Comparison of ENCODE assay signal across 1 cellular context in the genomic region with DNA sequence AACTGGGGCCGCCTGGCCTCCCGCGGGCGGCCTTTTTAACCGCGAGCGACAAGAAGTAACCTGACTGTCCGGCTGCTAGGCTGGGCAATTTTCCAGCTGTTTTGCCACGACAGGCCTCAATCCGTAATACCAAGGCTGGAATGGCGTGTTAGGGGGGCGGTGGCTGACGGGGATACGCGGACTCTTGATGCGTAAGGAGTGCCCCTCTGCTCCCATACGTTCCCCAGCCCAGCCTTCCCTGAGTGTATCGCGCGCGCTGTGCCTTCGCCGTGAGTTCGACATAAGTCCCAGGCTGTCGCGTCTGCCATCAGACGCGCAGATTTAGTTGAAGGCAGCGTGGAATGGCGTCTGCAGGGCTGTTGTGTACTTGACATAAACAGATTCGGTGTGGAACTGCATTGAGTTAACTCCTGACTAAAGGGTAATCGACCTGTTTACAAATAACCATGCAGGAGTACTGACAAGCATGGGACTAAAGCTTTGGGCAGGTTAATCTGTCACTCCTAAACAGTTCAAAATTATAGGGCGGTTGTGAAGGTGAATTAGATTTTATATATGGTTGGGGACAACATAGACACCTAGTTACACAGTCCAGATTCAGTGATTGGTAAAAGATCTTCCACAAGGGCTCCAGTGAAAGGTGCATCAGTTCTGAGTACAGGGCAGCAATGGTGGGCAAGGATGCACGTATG.
TF ChIP-seq lines count a peak whose summit lies in the region.

No MANE protein-coding gene starts in this region.

TF ChIP-seq in HepG2, 621 proteins besides CTCF, POLR2A, EP300 and RAD21 (continued from another document and continues in another):
- TF ChIP-seq, protein P1, sequence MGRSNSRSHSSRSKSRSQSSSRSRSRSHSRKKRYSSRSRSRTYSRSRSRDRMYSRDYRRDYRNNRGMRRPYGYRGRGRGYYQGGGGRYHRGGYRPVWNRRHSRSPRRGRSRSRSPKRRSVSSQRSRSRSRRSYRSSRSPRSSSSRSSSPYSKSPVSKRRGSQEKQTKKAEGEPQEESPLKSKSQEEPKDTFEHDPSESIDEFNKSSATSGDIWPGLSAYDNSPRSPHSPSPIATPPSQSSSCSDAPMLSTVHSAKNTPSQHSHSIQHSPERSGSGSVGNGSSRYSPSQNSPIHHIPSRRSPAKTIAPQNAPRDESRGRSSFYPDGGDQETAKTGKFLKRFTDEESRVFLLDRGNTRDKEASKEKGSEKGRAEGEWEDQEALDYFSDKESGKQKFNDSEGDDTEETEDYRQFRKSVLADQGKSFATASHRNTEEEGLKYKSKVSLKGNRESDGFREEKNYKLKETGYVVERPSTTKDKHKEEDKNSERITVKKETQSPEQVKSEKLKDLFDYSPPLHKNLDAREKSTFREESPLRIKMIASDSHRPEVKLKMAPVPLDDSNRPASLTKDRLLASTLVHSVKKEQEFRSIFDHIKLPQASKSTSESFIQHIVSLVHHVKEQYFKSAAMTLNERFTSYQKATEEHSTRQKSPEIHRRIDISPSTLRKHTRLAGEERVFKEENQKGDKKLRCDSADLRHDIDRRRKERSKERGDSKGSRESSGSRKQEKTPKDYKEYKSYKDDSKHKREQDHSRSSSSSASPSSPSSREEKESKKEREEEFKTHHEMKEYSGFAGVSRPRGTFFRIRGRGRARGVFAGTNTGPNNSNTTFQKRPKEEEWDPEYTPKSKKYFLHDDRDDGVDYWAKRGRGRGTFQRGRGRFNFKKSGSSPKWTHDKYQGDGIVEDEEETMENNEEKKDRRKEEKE (IDR thresholded peaks at IDR 0.05) = no peak
- TF ChIP-seq PAX8 (CRISPR knock-in tag; IDR thresholded peaks at IDR 0.05; ENCODE audit: borderline replicate concordance) (no peak), MAFK (conservative IDR thresholded peaks at IDR 0.05 in 1 of 2, IDR thresholded peaks at IDR 0.05 in 1 of 2; ENCODE audit: low read length in 2 of 2) (no peak), PHF20 (CRISPR knock-in tag; IDR thresholded peaks at IDR 0.05) (no peak), ZNF572 (CRISPR knock-in tag; IDR thresholded peaks at IDR 0.05) (no peak), SOX13 (IDR thresholded peaks at IDR 0.05) (no peak), SOX13 (CRISPR knock-in tag; conservative IDR thresholded peaks at IDR 0.05 in 1 of 2, IDR thresholded peaks at IDR 0.05 in 1 of 2) (no peak), ZNF18 (CRISPR knock-in tag; IDR thresholded peaks at IDR 0.05; ENCODE audit: insufficient replicate concordance) (no peak), ZNF484 (CRISPR knock-in tag; IDR thresholded peaks at IDR 0.05; ENCODE audit: borderline replicate concordance, low read depth) (no peak), HDAC2 (CRISPR knock-in tag; IDR thresholded peaks at IDR 0.05) (no peak), MTA1 (CRISPR knock-in tag; IDR thresholded peaks at IDR 0.05; ENCODE audit: borderline replicate concordance) (no peak), MATR3 (CRISPR knock-in tag; IDR thresholded peaks at IDR 0.05) (no peak), PTBP1 (IDR thresholded peaks at IDR 0.05; ENCODE audit: low read depth, low read length, poor library complexity, severe bottlenecking) (no peak), CREB1 (IDR thresholded peaks at IDR 0.05) (no peak), CREB1 (CRISPR knock-in tag; IDR thresholded peaks at IDR 0.05) (no peak), UBTF (CRISPR knock-in tag; IDR thresholded peaks at IDR 0.05) (peak; percentile 51; the same call in 1 of the 2 replicates), PCBP2 (optimal IDR thresholded peaks at IDR 0.05; ENCODE audit: low read depth, low read length, poor library complexity, severe bottlenecking) (no peak), ZNF570 (CRISPR knock-in tag; IDR thresholded peaks at IDR 0.05; ENCODE audit: borderline replicate concordance) (no peak), MXD1 (CRISPR knock-in tag; IDR thresholded peaks at IDR 0.05) (peak; percentile 82; the same call in 1 of the 2 replicates), ZEB1 (IDR thresholded peaks at IDR 0.05; ENCODE audit: insufficient replicate concordance, low read depth) (no peak), EZH2 (conservative IDR thresholded peaks at IDR 0.05; ENCODE audit: low read depth, low read length) (no peak), ZFAT (CRISPR knock-in tag; conservative IDR thresholded peaks at IDR 0.05) (no peak), CREBL2 (CRISPR knock-in tag; IDR thresholded peaks at IDR 0.05; ENCODE audit: borderline replicate concordance) (0 out of 2 replicates have a peak, but pooled peaks have one; percentile 23), BATF2 (CRISPR knock-in tag; IDR thresholded peaks at IDR 0.05) (peak; percentile 89; the same call in 1 of the 2 replicates), NFAT5 (CRISPR knock-in tag; IDR thresholded peaks at IDR 0.05) (no peak), HHEX (CRISPR knock-in tag; IDR thresholded peaks at IDR 0.05) (no peak), SMAD9 (CRISPR knock-in tag; IDR thresholded peaks at IDR 0.05) (no peak), GTF3A (CRISPR knock-in tag; conservative IDR thresholded peaks at IDR 0.05) (no peak), NRL (CRISPR knock-in tag; IDR thresholded peaks at IDR 0.05; ENCODE audit: borderline replicate concordance) (peak; percentile 73; the same call in 1 of the 2 replicates), ZNF644 (CRISPR knock-in tag; IDR thresholded peaks at IDR 0.05; ENCODE audit: low read depth) (no peak), REPIN1 (CRISPR knock-in tag; IDR thresholded peaks at IDR 0.05; ENCODE audit: borderline replicate concordance, low read depth) (no peak), ZNF720 (CRISPR knock-in tag; IDR thresholded peaks at IDR 0.05) (no peak), SRSF4 (IDR thresholded peaks at IDR 0.05; ENCODE audit: low read depth, low read length, poor library complexity, severe bottlenecking) (no peak), HNF4A (CRISPR knock-in tag; IDR thresholded peaks at IDR 0.05) (no peak), CHD2 (IDR thresholded peaks at IDR 0.05; ENCODE audit: low read depth, low read length) (no peak), NR2F2 (IDR thresholded peaks at IDR 0.05; ENCODE audit: borderline replicate concordance, low read depth) (peak; percentile 45; the same call in 1 of the 2 replicates), KLF9 (CRISPR knock-in tag; IDR thresholded peaks at IDR 0.05; ENCODE audit: low read depth) (no peak), NR2C2 (CRISPR knock-in tag; IDR thresholded peaks at IDR 0.05; ENCODE audit: borderline replicate concordance) (peak; percentile 5; the same call in 1 of the 2 replicates), ZBTB43 (CRISPR knock-in tag; conservative IDR thresholded peaks at IDR 0.05) (no peak), ZNF564 (CRISPR knock-in tag; IDR thresholded peaks at IDR 0.05) (peak; percentile 36; the same call in 1 of the 2 replicates), ZNF761 (CRISPR knock-in tag; conservative IDR thresholded peaks at IDR 0.05) (peak; percentile 52; the same call in 1 of the 2 replicates), ZNF792 (CRISPR knock-in tag; IDR thresholded peaks at IDR 0.05) (no peak), ZNF563 (CRISPR knock-in tag; IDR thresholded peaks at IDR 0.05) (no peak), ELF1 (CRISPR knock-in tag; IDR thresholded peaks at IDR 0.05) (no peak), SMAD1 (CRISPR knock-in tag; IDR thresholded peaks at IDR 0.05; ENCODE audit: borderline replicate concordance, low read depth) (no peak)
- TF ChIP-seq, protein P2, sequence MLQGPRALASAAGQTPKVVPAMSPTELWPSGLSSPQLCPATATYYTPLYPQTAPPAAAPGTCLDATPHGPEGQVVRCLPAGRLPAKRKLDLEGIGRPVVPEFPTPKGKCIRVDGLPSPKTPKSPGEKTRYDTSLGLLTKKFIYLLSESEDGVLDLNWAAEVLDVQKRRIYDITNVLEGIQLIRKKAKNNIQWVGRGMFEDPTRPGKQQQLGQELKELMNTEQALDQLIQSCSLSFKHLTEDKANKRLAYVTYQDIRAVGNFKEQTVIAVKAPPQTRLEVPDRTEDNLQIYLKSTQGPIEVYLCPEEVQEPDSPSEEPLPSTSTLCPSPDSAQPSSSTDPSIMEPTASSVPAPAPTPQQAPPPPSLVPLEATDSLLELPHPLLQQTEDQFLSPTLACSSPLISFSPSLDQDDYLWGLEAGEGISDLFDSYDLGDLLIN (CRISPR knock-in tag; IDR thresholded peaks at IDR 0.05; ENCODE audit: borderline replicate concordance) = no peak
- TF ChIP-seq, protein P3, sequence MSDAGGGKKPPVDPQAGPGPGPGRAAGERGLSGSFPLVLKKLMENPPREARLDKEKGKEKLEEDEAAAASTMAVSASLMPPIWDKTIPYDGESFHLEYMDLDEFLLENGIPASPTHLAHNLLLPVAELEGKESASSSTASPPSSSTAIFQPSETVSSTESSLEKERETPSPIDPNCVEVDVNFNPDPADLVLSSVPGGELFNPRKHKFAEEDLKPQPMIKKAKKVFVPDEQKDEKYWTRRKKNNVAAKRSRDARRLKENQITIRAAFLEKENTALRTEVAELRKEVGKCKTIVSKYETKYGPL (CRISPR knock-in tag; IDR thresholded peaks at IDR 0.05) = no peak
